ENCODE assay signal across 19 cellular contexts in genomic region chr4:23811045-23811620, GRCh38.
DNase-seq lines count a peak whose midpoint lies in the region; ATAC-seq and TF ChIP-seq lines count a peak whose summit lies in the region.
"Had no signal": no experiment of that assay in that cellular context is flagged by ENCODE, and none has a peak within 500 bp of the region (broad histone marks: within the 10 kb centered on the region; RNA-seq: fewer than 3 reads in every experiment).

No MANE protein-coding gene starts in this region.

- H3K4me3 ChIP-seq in BLaER1, result no peak overlapping the region
- no peak overlapping the region for H3K4me3 ChIP-seq in IMR-90 (ENCODE audit: insufficient read depth, low read depth, low read length)
- no peak overlapping the region for H3K4me3 ChIP-seq in fibroblast of mammary gland (ENCODE audit: control insufficient read depth, low read depth, low read length)
- no peak overlapping the region for H3K4me3 ChIP-seq in parathyroid adenoma (ENCODE audit: low read depth, low read length)

- no peak overlapping the region for H3K14ac ChIP-seq in IMR-90 (replicated peaks; ENCODE audit: low read depth, low read length)

- no peaks in the 10 kb centered on the region for H3K9me3 ChIP-seq in BLaER1
- H3K9me3 ChIP-seq in IMR-90 (ENCODE audit: control insufficient read depth, insufficient read depth, low read length), result no peaks in the 10 kb centered on the region
- no peaks in the 10 kb centered on the region for H3K9me3 ChIP-seq in parathyroid adenoma (ENCODE audit: control insufficient read depth, low read length)

- dilution Hi-C loops in IMR-90 (cut with HindIII; ENCODE audit: low sequenced_read_pairs, unreplicated experiment), result no loop called here

- H3K56ac ChIP-seq in IMR-90 (ENCODE audit: extremely low read depth, insufficient read depth, low read length), result no peak overlapping the region

- WGBS in IMR-90 (ENCODE audit: extremely low coverage in 2 of 2, insufficient read length in 1 of 2), 2 experiments, result 75% methylated on average over 2 of the region's 2 CpGs; no CpG with 5 or more reads in 1 of the 2 experiments

- no peaks in the 10 kb centered on the region for H3K27me3 Mint-ChIP-seq in HFFc6 (ENCODE audit: insufficient read depth)
- H3K27me3 Mint-ChIP-seq in activated T-cell treated with anti-CD3 and anti-CD28 coated beads, Interleukin-2, amount 50 U/mL, for 4 hours (ENCODE audit: low read depth), result no peaks in the 10 kb centered on the region
- no peaks in the 10 kb centered on the region for H3K27me3 Mint-ChIP-seq in activated CD4-positive, alpha-beta memory T cell treated with anti-CD3 and anti-CD28 coated beads for 36 hours

- peak overlapping the region; percentile 58; the same call in 1 of the 2 replicates for H3K4me2 ChIP-seq in BLaER1
- peak overlapping the region; percentile 35; the same call in 1 of the 2 replicates for H3K4me2 ChIP-seq in IMR-90 (ENCODE audit: low read depth, low read length)
- H3K4me2 ChIP-seq in parathyroid adenoma (ENCODE audit: low read length), result peak overlapping the region; percentile 48
- H3K4me2 ChIP-seq: KMS-11 had no signal

- no peak overlapping the region for H2AK5ac ChIP-seq in IMR-90 (ENCODE audit: low read depth, low read length)

- H4K8ac ChIP-seq in IMR-90 (ENCODE audit: low read depth in 2 of 2, low read length in 2 of 2), result no peak overlapping the region

- no peaks in the 10 kb centered on the region for H3K36me3 Mint-ChIP-seq in HFFc6 (ENCODE audit: low read depth)
- H3K36me3 Mint-ChIP-seq in activated T-cell treated with anti-CD3 and anti-CD28 coated beads, Interleukin-2, amount 50 U/mL, for 4 hours (ENCODE audit: insufficient read depth), result no peaks in the 10 kb centered on the region
- no peaks in the 10 kb centered on the region for H3K36me3 Mint-ChIP-seq in activated CD4-positive, alpha-beta memory T cell treated with anti-CD3 and anti-CD28 coated beads for 36 hours
- H3K36me3 Mint-ChIP-seq: CD8-positive, alpha-beta T cell had no signal

- no peaks in the 10 kb centered on the region for H3K79me1 ChIP-seq in IMR-90 (ENCODE audit: low read depth in 1 of 2, low read length in 2 of 2)

- H3K9ac ChIP-seq in BLaER1, result no peak overlapping the region
- H3K9ac ChIP-seq in IMR-90 (ENCODE audit: low read depth, low read length), result no peak overlapping the region
- H3K9ac ChIP-seq in parathyroid adenoma, result no peak overlapping the region
- H3K9ac ChIP-seq: KMS-11 had no signal

- peak overlapping the region; percentile 55 for H3K18ac ChIP-seq in IMR-90 (ENCODE audit: low read depth, low read length)

- 0 out of 2 replicates have a peak overlapping the region, but pooled peaks have one; percentile 31 for H4K5ac ChIP-seq in IMR-90 (ENCODE audit: low read depth, low read length)

- POLR2A ChIA-PET in IMR-90 (lab: Charles Lee; ENCODE audit: unreplicated experiment), result no interaction called here
- POLR2A ChIA-PET in activated CD4-positive, alpha-beta memory T cell treated with anti-CD3 and anti-CD28 coated beads for 36 hours (lab: Charles Lee), result no interaction called here

- peaks cover 21% of the 10 kb centered on the region for H3K4me1 ChIP-seq in BLaER1
- H3K4me1 ChIP-seq in IMR-90 (ENCODE audit: control insufficient read depth, insufficient read depth, low read length), result peaks cover 7% of the 10 kb centered on the region
- peaks cover 28% of the 10 kb centered on the region for H3K4me1 ChIP-seq in parathyroid adenoma

- no TSS peak for BruUV-seq in IMR-90 (replicated peaks; lab: Mats Ljungman, UMichigan)

- no peak overlapping the region for H3K23ac ChIP-seq in IMR-90 (ENCODE audit: low read depth, low read length)

- intact Hi-C loops in IMR-90 (cut with micrococcal nuclease), result no loop called here
- intact Hi-C loops in activated CD4-positive, alpha-beta memory T cell treated with anti-CD3 and anti-CD28 coated beads for 36 hours (cut with micrococcal nuclease), result no loop called here

- H3K79me2 ChIP-seq in parathyroid adenoma, result no peaks in the 10 kb centered on the region

- no peak overlapping the region for H2BK15ac ChIP-seq in IMR-90 (ENCODE audit: low read depth, low read length)

- no peak overlapping the region for H3K4ac ChIP-seq in IMR-90 (ENCODE audit: low read depth, low read length)

- peaks cover 25% of the 10 kb centered on the region for H3K9me3 Mint-ChIP-seq in HFFc6
- H3K9me3 Mint-ChIP-seq in activated T-cell treated with anti-CD3 and anti-CD28 coated beads, Interleukin-2, amount 50 U/mL, for 4 hours, result peaks cover 4% of the 10 kb centered on the region
- H3K9me3 Mint-ChIP-seq in activated CD4-positive, alpha-beta memory T cell treated with anti-CD3 and anti-CD28 coated beads for 36 hours, result peaks cover 3% of the 10 kb centered on the region

- no peak overlapping the region for H2BK20ac ChIP-seq in IMR-90 (ENCODE audit: low read depth, low read length)

- H4K91ac ChIP-seq in IMR-90 (ENCODE audit: insufficient read depth, low read depth, low read length), result no peak overlapping the region

- H3K4me3 Mint-ChIP-seq in HFFc6, result no peak overlapping the region
- no peak overlapping the region for H3K4me3 Mint-ChIP-seq in activated T-cell treated with anti-CD3 and anti-CD28 coated beads, Interleukin-2, amount 50 U/mL, for 4 hours
- no peak overlapping the region for H3K4me3 Mint-ChIP-seq in activated CD4-positive, alpha-beta memory T cell treated with anti-CD3 and anti-CD28 coated beads for 36 hours
- H3K4me3 Mint-ChIP-seq: CD8-positive, alpha-beta T cell had no signal

- DNase-seq in IMR-90 (peak; percentile 59), fibroblast of mammary gland (ENCODE audit: low read depth) (peak; percentile 69), HFFc6 (no peak)
- DNase-seq in activated T-cell treated with anti-CD3 and anti-CD28 coated beads, Interleukin-2, amount 50 U/mL, for 4 hours, result no peak
- no peak for DNase-seq in activated CD4-positive, alpha-beta memory T cell treated with anti-CD3 and anti-CD28 coated beads for 36 hours
- DNase-seq: C1 segment of cervical spinal cord; CD8-positive, alpha-beta T cell; DMS153; EL; MV-4-11; NCI-H1694; NCI-H2081 treated with DMSO at 0.1 percent for 48 hours; NCI-H446 treated with DMSO at 0.1 percent for 48 hours; NCI-H526 treated with DMSO at 0.1 percent for 48 hours had no signal

- H2AFZ ChIP-seq in IMR-90 (replicated peaks; ENCODE audit: low read length, poor library complexity) (no peak overlapping the region), parathyroid adenoma (no peak overlapping the region)

- no peak for TF ChIP-seq RAD21 in IMR-90 (IDR thresholded peaks at IDR 0.05; ENCODE audit: low read length)

- H3K27me3 ChIP-seq in BLaER1 (no peaks in the 10 kb centered on the region), IMR-90 (ENCODE audit: control insufficient read depth, insufficient read depth, low read length) (no peaks in the 10 kb centered on the region), parathyroid adenoma (ENCODE audit: control insufficient read depth, insufficient read depth, low read length) (no peaks in the 10 kb centered on the region)

- H3K27ac ChIP-seq in BLaER1 (no peak overlapping the region), IMR-90 (ENCODE audit: insufficient read depth, low read length) (peak overlapping the region; percentile 94; the same call in 1 of the 2 replicates), parathyroid adenoma (peak overlapping the region; percentile 8)
- H3K27ac ChIP-seq: HL-60, KMS-11 had no signal

- H3K27ac Mint-ChIP-seq in HFFc6, result no peak overlapping the region
- H3K27ac Mint-ChIP-seq in activated CD4-positive, alpha-beta memory T cell treated with anti-CD3 and anti-CD28 coated beads for 36 hours, result no peak overlapping the region
- H3K27ac Mint-ChIP-seq: CD8-positive, alpha-beta T cell had no signal

- no peak for TF ChIP-seq POLR2A in IMR-90 (IDR thresholded peaks at IDR 0.05; ENCODE audit: low read depth, low read length)

- H2BK5ac ChIP-seq in IMR-90 (ENCODE audit: low read depth, low read length, poor library complexity, severe bottlenecking), result no peak overlapping the region

- in situ Hi-C loops in IMR-90 (cut with MboI; ENCODE audit: low sequenced_read_pairs), result no loop called here

- CTCF ChIA-PET in IMR-90 (lab: Yijun Ruan, JAX), result interaction anchor here (0.6 kb wide), 1 partner anchor 101 kb away, joined by 3 read pairs; no protein-coding TSS in a partner anchor
- CTCF ChIA-PET in activated CD4-positive, alpha-beta memory T cell treated with anti-CD3 and anti-CD28 coated beads for 36 hours (lab: Charles Lee), result no interaction called here

- H2BK120ac ChIP-seq in IMR-90 (ENCODE audit: low read depth, low read length), result no peak overlapping the region

- H2AK9ac ChIP-seq in IMR-90 (replicated peaks; ENCODE audit: low read depth, low read length, poor library complexity), result no peak overlapping the region

- no peaks in the 10 kb centered on the region for H4K20me1 ChIP-seq in BLaER1
- H4K20me1 ChIP-seq in IMR-90 (ENCODE audit: insufficient read depth, low read length), result no peaks in the 10 kb centered on the region

- H3K36me3 ChIP-seq in BLaER1, result no peaks in the 10 kb centered on the region
- H3K36me3 ChIP-seq in IMR-90 (ENCODE audit: control insufficient read depth, insufficient read depth, low read length), result no peaks in the 10 kb centered on the region
- no peaks in the 10 kb centered on the region for H3K36me3 ChIP-seq in parathyroid adenoma (ENCODE audit: control insufficient read depth, insufficient read depth, low read length)

- peak; percentile 95 for ATAC-seq in IMR-90 (ENCODE audit: low read depth)
- ATAC-seq in activated T-cell treated with anti-CD3 and anti-CD28 coated beads, Interleukin-2, amount 50 U/mL, for 4 hours, result no peak
- ATAC-seq: CD8-positive, alpha-beta T cell; Right ventricle myocardium inferior had no signal

- H3K9me1 ChIP-seq in IMR-90 (ENCODE audit: insufficient read depth, low read length), result no peaks in the 10 kb centered on the region

- H3K4me1 Mint-ChIP-seq in HFFc6 (ENCODE audit: low read depth), result no peaks in the 10 kb centered on the region
- H3K4me1 Mint-ChIP-seq in activated T-cell treated with anti-CD3 and anti-CD28 coated beads, Interleukin-2, amount 50 U/mL, for 4 hours (ENCODE audit: low read depth), result no peaks in the 10 kb centered on the region
- no peaks in the 10 kb centered on the region for H3K4me1 Mint-ChIP-seq in activated CD4-positive, alpha-beta memory T cell treated with anti-CD3 and anti-CD28 coated beads for 36 hours (ENCODE audit: low read depth)

- TF ChIP-seq CTCF in IMR-90 (conservative IDR thresholded peaks at IDR 0.05; ENCODE audit: low read depth, low read length) (no peak), fibroblast of mammary gland (conservative IDR thresholded peaks at IDR 0.05; ENCODE audit: control insufficient read depth, insufficient read depth, low read depth, low read length) (no peak), parathyroid adenoma (IDR thresholded peaks at IDR 0.05) (no peak), HFFc6 (IDR thresholded peaks at IDR 0.05) (no peak)

TF ChIP-seq in IMR-90, 13 proteins besides CTCF, POLR2A, EP300 and RAD21:
- TF ChIP-seq CEBPB (IDR thresholded peaks at IDR 0.05; ENCODE audit: low read depth, low read length) (no peak), SMC3 (IDR thresholded peaks at IDR 0.05; ENCODE audit: low read depth, low read length) (no peak), MAZ (IDR thresholded peaks at IDR 0.05; ENCODE audit: borderline replicate concordance, low read depth, low read length) (no peak), MXI1 (IDR thresholded peaks at IDR 0.05; ENCODE audit: borderline replicate concordance, low read depth, low read length) (no peak), RFX5 (IDR thresholded peaks at IDR 0.05; ENCODE audit: low read depth, low read length) (no peak), CHD1 (IDR thresholded peaks at IDR 0.05; ENCODE audit: low read depth, low read length) (no peak)
TF ChIP-seq in IMR-90: peak in this region for 0.

Comparison
In these comparisons a context has a peak if more than half of its experiments do, and no peak if none do; other contexts are left out.
1. DNase-seq: peak in IMR-90 (single experiment) and fibroblast of mammary gland (single experiment); none in HFFc6 (single experiment), activated T-cell treated with anti-CD3 and anti-CD28 coated beads, Interleukin-2, amount 50 U/mL, for 4 hours (single experiment) and activated CD4-positive, alpha-beta memory T cell treated with anti-CD3 and anti-CD28 coated beads for 36 hours (single experiment).
2. Peak in every context shown above with its lines, with median percentiles within 50 percentile points of each other: H3K4me2 ChIP-seq.